ENCODE assay signal across 8 cellular contexts in the genomic region with DNA sequence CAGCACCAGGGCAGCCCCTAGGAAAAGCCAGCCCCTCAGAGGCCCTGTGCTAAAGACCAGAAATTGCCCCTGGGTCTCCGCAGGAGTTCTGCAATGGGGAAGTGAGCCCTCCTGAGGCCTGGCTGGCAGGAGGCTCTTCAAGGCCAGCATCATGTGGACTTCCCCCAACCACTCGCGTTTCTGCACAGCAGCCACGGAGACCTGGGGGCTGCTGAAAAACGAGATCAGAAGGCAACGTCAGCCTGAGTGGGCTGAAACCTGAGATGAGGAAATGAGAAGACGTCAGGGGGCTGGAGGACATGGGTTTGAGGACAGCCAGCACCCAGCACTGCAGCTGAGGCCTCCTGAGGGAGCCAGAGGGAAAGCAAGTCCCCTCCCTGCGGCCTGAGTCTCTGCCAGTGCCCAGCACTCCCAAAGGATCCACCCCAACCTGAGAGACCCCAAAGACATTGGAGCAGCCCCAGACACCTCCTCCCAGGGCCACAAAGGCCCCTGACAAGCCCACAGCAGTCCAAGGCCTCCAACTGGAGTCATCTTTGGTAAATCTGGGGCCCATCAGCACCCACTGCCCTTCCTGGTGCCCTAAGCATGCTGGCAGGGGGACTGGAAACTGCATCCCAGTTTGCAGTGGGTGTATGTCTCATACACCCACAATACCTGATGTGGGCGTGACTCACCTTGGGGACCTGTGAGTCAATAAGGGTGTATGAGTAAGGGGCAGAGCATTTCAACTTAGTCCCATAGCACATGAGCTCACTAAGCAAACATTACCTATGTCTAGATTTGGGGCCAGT. TPM values are rescaled to one million over a fixed set of nuclear protein-coding genes. Genes with fewer than 3 reads are reported as not detected.
A peak's percentile ranks its signal among the peaks of the same experiment; 100 is the strongest.
DNase-seq lines count a peak whose midpoint lies in the region; ATAC-seq, FAIRE-seq and TF ChIP-seq lines count a peak whose summit lies in the region.

No MANE protein-coding gene starts in this region.

- peaks cover 71% of the 10 kb centered on the region for H3K4me1 Mint-ChIP-seq in T-helper 1 cell treated with Interleukin-12 subunit alpha and Interleukin-12 subunit beta and Interleukin-4 antibody, amounts not matched to agents 30 μg/mL and 1 μg/mL, for 36 hours (ENCODE audit: low read depth)

- TF ChIP-seq CTCF in fibroblast of the aortic adventitia (IDR thresholded peaks at IDR 0.05; ENCODE audit: insufficient read depth, low read length): no peak

- ATAC-seq in HG02852 (IDR thresholded peaks at IDR 0.05; ENCODE audit: unreplicated experiment): peak; percentile 39

- H3K36me3 Mint-ChIP-seq in T-helper 1 cell treated with Interleukin-12 subunit alpha and Interleukin-12 subunit beta and Interleukin-4 antibody, amounts not matched to agents 30 μg/mL and 1 μg/mL, for 36 hours (ENCODE audit: low read depth): no peaks in the 10 kb centered on the region

- H3K9me3 Mint-ChIP-seq in T-helper 1 cell treated with Interleukin-12 subunit alpha and Interleukin-12 subunit beta and Interleukin-4 antibody, amounts not matched to agents 30 μg/mL and 1 μg/mL, for 36 hours: no peaks in the 10 kb centered on the region

- H3K27ac Mint-ChIP-seq in T-helper 1 cell treated with Interleukin-12 subunit alpha and Interleukin-12 subunit beta and Interleukin-4 antibody, amounts not matched to agents 30 μg/mL and 1 μg/mL, for 36 hours: peak overlapping the region; percentile 90

- FAIRE-seq in urothelium cell line (lab: Jason Lieb, UNC): peak; percentile 79

- peak overlapping the region; percentile 52 for H3K4me3 Mint-ChIP-seq in T-helper 1 cell treated with Interleukin-12 subunit alpha and Interleukin-12 subunit beta and Interleukin-4 antibody, amounts not matched to agents 30 μg/mL and 1 μg/mL, for 36 hours

- H3K4me3 ChIP-seq in fibroblast of the aortic adventitia (ENCODE audit: low read depth, low read length): no peak overlapping the region

- DNase-seq in T-helper 1 cell: no peak
- peak; percentile 22 to 60 for DNase-seq in SW 1271 (lab: John Stamatoyannopoulos, UW)
- peak; percentile 53 for DNase-seq in fibroblast of the aortic adventitia (ENCODE audit: low read depth)
- DNase-seq in urothelium cell line (ENCODE audit: low spot score): peak; percentile 76
- DNase-seq in retina: no peak
- DNase-seq in NCI-H2227 (lab: John Stamatoyannopoulos, UW; ENCODE audit: unreplicated experiment): no peak

- no peaks in the 10 kb centered on the region for H3K27me3 Mint-ChIP-seq in T-helper 1 cell treated with Interleukin-12 subunit alpha and Interleukin-12 subunit beta and Interleukin-4 antibody, amounts not matched to agents 30 μg/mL and 1 μg/mL, for 36 hours (ENCODE audit: low read depth)

RNA-seq across cellular contexts. Expression of a gene that starts 29.2 kb away (rescaled TPM):
- 0.33 and 0.90 TPM in 2 replicates for total RNA-seq in fibroblast of the aortic adventitia (ENCODE audit: low replicate concordance)

RNA-seq across cellular contexts. Expression of a gene that starts 37.1 kb away (rescaled TPM):
- total RNA-seq in fibroblast of the aortic adventitia (ENCODE audit: low replicate concordance): 2.6 and 7.9 TPM in 2 replicates

Comparison
In these comparisons a context has a peak if more than half of its experiments do, and no peak if none do; other contexts are left out.
1. DNase-seq: peak in SW 1271 (2 of 2), fibroblast of the aortic adventitia (single experiment) and urothelium cell line (single experiment); none in T-helper 1 cell (0 of 5), retina (single experiment) and NCI-H2227 (single experiment).